8 cellular contexts compared by ENCODE assay signal in genomic region chr12:110314308-110314707, GRCh38. TPM values are rescaled to one million over a fixed set of nuclear protein-coding genes. Genes with fewer than 3 reads are reported as not detected.
DNase-seq lines count a peak whose midpoint lies in the region; ATAC-seq and TF ChIP-seq lines count a peak whose summit lies in the region.

No MANE protein-coding gene starts in this region.

- in situ Hi-C loops in ACHN (cut with HindIII; ENCODE audit: low pct_ligation_motif_present, low pct_unique_long_range_greater_than_20kb, low sequenced_read_pairs) = no loop called here

- peaks cover 5 to 26% (median 8%) of the 10 kb centered on the region in 4 donors for H3K4me1 ChIP-seq in liver (ENCODE audit: control insufficient read depth in 4 of 4, insufficient read depth in 4 of 4, low read length in 3 of 4)
- H3K4me1 ChIP-seq in SJCRH30 = no peaks in the 10 kb centered on the region

- peaks cover 82% of the 10 kb centered on the region for H3K36me3 Mint-ChIP-seq in activated T-helper 17 cell treated with anti-CD3 and anti-CD28 coated beads, Interleukin-2, amount 50 U/mL, for 72 hours (ENCODE audit: low read depth)

- no peaks in the 10 kb centered on the region for H3K27me3 ChIP-seq in liver (ENCODE audit: control insufficient read depth in 4 of 4, insufficient read depth in 4 of 4, low read length in 3 of 4)
- H3K27me3 ChIP-seq in SJCRH30 = no peaks in the 10 kb centered on the region

- no peaks in the 10 kb centered on the region for H3K27me3 Mint-ChIP-seq in activated T-helper 17 cell treated with anti-CD3 and anti-CD28 coated beads, Interleukin-2, amount 50 U/mL, for 72 hours

- H3K27ac Mint-ChIP-seq in activated T-helper 17 cell treated with anti-CD3 and anti-CD28 coated beads, Interleukin-2, amount 50 U/mL, for 72 hours = peak overlapping the region; percentile 91

- H3K27ac ChIP-seq in liver (ENCODE audit: low read depth in 1 of 2, low read length in 2 of 2) = peak overlapping the region; percentile 26 to 77
- H3K27ac ChIP-seq in SJCRH30 = no peak overlapping the region
- H3K27ac ChIP-seq in substantia nigra (ENCODE audit: low read depth, low read length, poor library complexity, severe bottlenecking) = no peak overlapping the region

- peaks cover 2 to 9% (median 7%) of the 10 kb centered on the region in 4 donors for H3K36me3 ChIP-seq in liver (ENCODE audit: control insufficient read depth in 4 of 4, insufficient read depth in 3 of 4, low read depth in 1 of 4, low read length in 3 of 4)
- peaks cover 54% of the 10 kb centered on the region for H3K36me3 ChIP-seq in SJCRH30

- H3K4me1 Mint-ChIP-seq in activated T-helper 17 cell treated with anti-CD3 and anti-CD28 coated beads, Interleukin-2, amount 50 U/mL, for 72 hours = peaks cover 24% of the 10 kb centered on the region

- peak; percentile 25 for DNase-seq in COLO829 (ENCODE audit: low spot score)
- DNase-seq in ACHN = no peak
- no peak for DNase-seq in SJCRH30
- DNase-seq in substantia nigra (lab: John Stamatoyannopoulos, UW) = no peak

- no peak for TF ChIP-seq RAD21 in liver (IDR thresholded peaks at IDR 0.05)

- 53% methylated on average over 2 of the region's 2 CpGs for WGBS in liver

- H3K4me3 ChIP-seq in liver (ENCODE audit: low read depth in 1 of 3, low read length in 3 of 3) (no peak overlapping the region), SJCRH30 (no peak overlapping the region)

- no peak overlapping the region for H3K9ac ChIP-seq in liver (ENCODE audit: low read depth in 1 of 2, low read length in 2 of 2)

- no peak for TF ChIP-seq CTCF in liver (IDR thresholded peaks at IDR 0.05; ENCODE audit: low read depth, low read length, missing input control)

- H3K9me3 ChIP-seq in liver (ENCODE audit: control insufficient read depth in 4 of 4, low read length in 3 of 4) (no peaks in the 10 kb centered on the region), SJCRH30 (replicated peaks) (no peaks in the 10 kb centered on the region)

- H3K4me3 Mint-ChIP-seq in activated T-helper 17 cell treated with anti-CD3 and anti-CD28 coated beads, Interleukin-2, amount 50 U/mL, for 72 hours = peak overlapping the region; percentile 68

- ATAC-seq in HG02973 (IDR thresholded peaks at IDR 0.05; ENCODE audit: unreplicated experiment) = peak; percentile 50
- ATAC-seq in activated T-helper 17 cell treated with anti-CD3 and anti-CD28 coated beads, Interleukin-2, amount 50 U/mL, for 72 hours (replicated peaks) = peak; percentile 72
- ATAC-seq in GM21423 (IDR thresholded peaks at IDR 0.05; ENCODE audit: unreplicated experiment) = no peak

- H3K9me3 Mint-ChIP-seq in activated T-helper 17 cell treated with anti-CD3 and anti-CD28 coated beads, Interleukin-2, amount 50 U/mL, for 72 hours = no peaks in the 10 kb centered on the region

TF ChIP-seq in liver, 16 proteins besides CTCF, POLR2A, EP300 and RAD21:
- TF ChIP-seq JUND (IDR thresholded peaks at IDR 0.05) (peak in 1 of 2 donors; percentile 19), HNF4A (conservative IDR thresholded peaks at IDR 0.05) (peak in 1 of 2 donors; percentile 31)
- TF ChIP-seq, protein P1, sequence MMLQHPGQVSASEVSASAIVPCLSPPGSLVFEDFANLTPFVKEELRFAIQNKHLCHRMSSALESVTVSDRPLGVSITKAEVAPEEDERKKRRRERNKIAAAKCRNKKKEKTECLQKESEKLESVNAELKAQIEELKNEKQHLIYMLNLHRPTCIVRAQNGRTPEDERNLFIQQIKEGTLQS (IDR thresholded peaks at IDR 0.05) = no peak

RNA-seq across cellular contexts. Expression of gene ATP2A2, which starts 33.3 kb away (rescaled TPM):
- 100 to 1,000 TPM; 135 to 261 TPM for total RNA-seq in activated T-helper 17 cell treated with anti-CD3 and anti-CD28 coated beads, Interleukin-2, amount 50 U/mL, for 72 hours
- total RNA-seq in liver = 100 to 1,000 TPM in 1 of 2 donors, 10 to 100 TPM in 1; 60.8 to 198 TPM
- polyA plus RNA-seq in liver = 10 to 100 TPM; 20.9 to 74.3 TPM
- 164 and 166 TPM in 2 replicates for total RNA-seq in SJCRH30 (2014; rRNA removed; shearing (Covaris generic))

Comparison
In these comparisons a context has a peak if more than half of its experiments do, and no peak if none do; other contexts are left out.
1. H3K27ac ChIP-seq: peak in liver (2 of 2); none in SJCRH30 (single experiment) and substantia nigra (single experiment).